Comparison of ENCODE assay signal across 15 cellular contexts in genomic region chr15:101458908-101459578, GRCh38. TPM values are rescaled to one million over a fixed set of nuclear protein-coding genes. Genes with fewer than 3 reads are reported as not detected.
DNase-seq lines count a peak whose midpoint lies in the region; ATAC-seq and TF ChIP-seq lines count a peak whose summit lies in the region.
"Had no signal": no experiment of that assay in that cellular context is flagged by ENCODE, and none has a peak within 500 bp of the region (broad histone marks: within the 10 kb centered on the region; RNA-seq: fewer than 3 reads in every experiment).

No MANE protein-coding gene starts in this region.

- H3K4me1 Mint-ChIP-seq in activated CD8-positive, alpha-beta memory T cell treated with anti-CD3 and anti-CD28 coated beads, Interleukin-2, amount 10 ng/mL, durations not matched to agents 7 days and 5 days: peaks cover 20% of the 10 kb centered on the region
- peaks cover 28% of the 10 kb centered on the region for H3K4me1 Mint-ChIP-seq in nephron progenitor cell
- H3K4me1 Mint-ChIP-seq: IgD-negative memory B cell, immature natural killer cell had no signal

- no peaks in the 10 kb centered on the region for H3K27me3 ChIP-seq in heart right ventricle
- no peaks in the 10 kb centered on the region for H3K27me3 ChIP-seq in upper lobe of left lung
- H3K27me3 ChIP-seq in Karpas-422 (ENCODE audit: low read length): no peaks in the 10 kb centered on the region

- H3K4me3 Mint-ChIP-seq in activated CD8-positive, alpha-beta memory T cell treated with anti-CD3 and anti-CD28 coated beads, Interleukin-2, amount 10 ng/mL, durations not matched to agents 7 days and 5 days: no peak overlapping the region
- peak overlapping the region; percentile 25 for H3K4me3 Mint-ChIP-seq in nephron progenitor cell
- H3K4me3 Mint-ChIP-seq: IgD-negative memory B cell, immature natural killer cell had no signal

- H3K9me3 ChIP-seq in heart right ventricle: no peaks in the 10 kb centered on the region
- no peaks in the 10 kb centered on the region for H3K9me3 ChIP-seq in upper lobe of left lung
- H3K9me3 ChIP-seq in Karpas-422 (ENCODE audit: low read length): no peaks in the 10 kb centered on the region
- H3K9me3 ChIP-seq: A549 had no signal

- 56 to 57% methylated on average over 16 of the region's 16 CpGs for WGBS in heart right ventricle, 2 donors
- 53 to 57% methylated on average over 15 to 16 of the region's 16 CpGs for WGBS in upper lobe of left lung, 2 donors

- peak in 1 of 4 donors; percentile 14 for TF ChIP-seq EP300 in upper lobe of left lung (IDR thresholded peaks at IDR 0.05)

- H3K4me1 ChIP-seq in heart right ventricle (peaks cover 7 to 38% (median 24%) of the 10 kb centered on the region in 9 donors), upper lobe of left lung (peaks cover 13 to 32% (median 18%) of the 10 kb centered on the region in 4 donors), Karpas-422 (ENCODE audit: low read length) (no peaks in the 10 kb centered on the region)

- H3K36me3 ChIP-seq in heart right ventricle (no peaks in the 10 kb centered on the region), upper lobe of left lung (no peaks in the 10 kb centered on the region), Karpas-422 (ENCODE audit: insufficient read depth, low read length) (no peaks in the 10 kb centered on the region)

- intact Hi-C loops in heart right ventricle (cut with DNase I): no loop called here

- TF ChIP-seq CTCF in heart right ventricle (IDR thresholded peaks at IDR 0.05) (no peak), nephron progenitor cell (IDR thresholded peaks at IDR 0.05) (no peak), upper lobe of left lung (IDR thresholded peaks at IDR 0.05) (no peak)

- DNase-seq in activated CD8-positive, alpha-beta memory T cell treated with anti-CD3 and anti-CD28 coated beads, Interleukin-2, amount 50 U/mL, for 48 hours: peak; percentile 22
- DNase-seq in activated CD8-positive, alpha-beta memory T cell treated with anti-CD3 and anti-CD28 coated beads, Interleukin-2, amount 10 ng/mL, durations not matched to agents 7 days and 5 days: no peak
- no peak for DNase-seq in heart right ventricle
- no peak for DNase-seq in nephron progenitor cell
- no peak for DNase-seq in upper lobe of left lung
- no peak for DNase-seq in DMS79 treated with DMSO at 0.1 percent for 48 hours (lab: John Stamatoyannopoulos, UW)
- DNase-seq in stimulated activated CD4-positive, alpha-beta T cell treated with anti-CD3 and anti-CD28 coated beads, Interleukin-2, amount 100 ng/mL, for 24 hours: no peak
- DNase-seq in Karpas-422: no peak
- DNase-seq: activated CD4-positive, alpha-beta T cell treated with anti-CD3 and anti-CD28 coated beads, Interleukin-2, amount 50 U/mL, for 48 hours; immature natural killer cell; SIG-M5; stimulated activated CD4-positive, alpha-beta T cell treated with anti-CD3 and anti-CD28 coated beads, Interleukin-4, amount 100 ng/mL, for 24 hours had no signal

- H3K27me3 Mint-ChIP-seq in activated CD8-positive, alpha-beta memory T cell treated with anti-CD3 and anti-CD28 coated beads, Interleukin-2, amount 10 ng/mL, durations not matched to agents 7 days and 5 days: peaks cover 6% of the 10 kb centered on the region
- peaks cover 4% of the 10 kb centered on the region for H3K27me3 Mint-ChIP-seq in nephron progenitor cell (ENCODE audit: low read depth, poor library complexity)

- H3K9ac ChIP-seq in Karpas-422 (ENCODE audit: low read length): no peak overlapping the region

- H3K27ac Mint-ChIP-seq in activated CD8-positive, alpha-beta memory T cell treated with anti-CD3 and anti-CD28 coated beads, Interleukin-2, amount 10 ng/mL, durations not matched to agents 7 days and 5 days: no peak overlapping the region
- H3K27ac Mint-ChIP-seq in nephron progenitor cell: no peak overlapping the region
- H3K27ac Mint-ChIP-seq: activated T-helper 2 cell treated with anti-CD3 and anti-CD28 coated beads, Interferon-gamma antibody, Interleukin-2, Interleukin-4, amounts not matched to agents 10 μg/mL and 5 μg/mL and 100 μg/mL, durations not matched to agents 14 hours and 24 hours and 36 hours; IgD-negative memory B cell; immature natural killer cell had no signal

- H3K4me3 ChIP-seq in heart right ventricle (no peak overlapping the region), upper lobe of left lung (no peak overlapping the region), Karpas-422 (ENCODE audit: low read length) (no peak overlapping the region)
- H3K4me3 ChIP-seq: A549 had no signal

- H3K9me3 Mint-ChIP-seq in activated CD8-positive, alpha-beta memory T cell treated with anti-CD3 and anti-CD28 coated beads, Interleukin-2, amount 10 ng/mL, durations not matched to agents 7 days and 5 days (ENCODE audit: low read depth): no peaks in the 10 kb centered on the region
- H3K9me3 Mint-ChIP-seq in nephron progenitor cell: no peaks in the 10 kb centered on the region
- H3K9me3 Mint-ChIP-seq: activated T-helper 2 cell treated with anti-CD3 and anti-CD28 coated beads, Interferon-gamma antibody, Interleukin-2, Interleukin-4, amounts not matched to agents 10 μg/mL and 5 μg/mL and 100 μg/mL, durations not matched to agents 14 hours and 24 hours and 36 hours had no signal

- peaks cover 4% of the 10 kb centered on the region for H3K36me3 Mint-ChIP-seq in activated CD8-positive, alpha-beta memory T cell treated with anti-CD3 and anti-CD28 coated beads, Interleukin-2, amount 10 ng/mL, durations not matched to agents 7 days and 5 days
- H3K36me3 Mint-ChIP-seq in nephron progenitor cell (ENCODE audit: low read depth): no peaks in the 10 kb centered on the region
- H3K36me3 Mint-ChIP-seq: IgD-negative memory B cell had no signal

- no peak for TF ChIP-seq POLR2A in upper lobe of left lung (IDR thresholded peaks at IDR 0.05)

- no peaks in the 10 kb centered on the region for H3K9me2 ChIP-seq in Karpas-422 (replicated peaks; ENCODE audit: insufficient read depth, low read length)

- no peaks in the 10 kb centered on the region for H4K20me1 ChIP-seq in Karpas-422 (ENCODE audit: insufficient read depth, low read depth, low read length)

- H3K4me2 ChIP-seq in Karpas-422 (ENCODE audit: low read depth, low read length, poor library complexity, severe bottlenecking): no peak overlapping the region
- H3K4me2 ChIP-seq: A549 had no signal

- peak overlapping the region in 9 of 10 donors; percentile 28 to 76 (median 55) for H3K27ac ChIP-seq in heart right ventricle
- H3K27ac ChIP-seq in upper lobe of left lung: peak overlapping the region in 3 of 4 donors; percentile 57 to 67 (median 61)
- no peak overlapping the region for H3K27ac ChIP-seq in Karpas-422 (ENCODE audit: low read length)
- H3K27ac ChIP-seq: A549 had no signal

- CTCF ChIA-PET in activated CD8-positive, alpha-beta memory T cell treated with anti-CD3 and anti-CD28 coated beads, Interleukin-2, amount 10 ng/mL, durations not matched to agents 7 days and 5 days (lab: Charles Lee): no interaction called here

- H3K79me2 ChIP-seq in Karpas-422 (ENCODE audit: low read length): no peaks in the 10 kb centered on the region

- no peak for ATAC-seq in activated CD8-positive, alpha-beta memory T cell treated with anti-CD3 and anti-CD28 coated beads, Interleukin-2, amount 10 ng/mL, durations not matched to agents 7 days and 5 days
- peak; percentile 55 to 81 (median 70) for ATAC-seq in heart right ventricle
- peak; percentile 31 to 57 for ATAC-seq in upper lobe of left lung (ENCODE audit: low FRiP score in 2 of 2)

- H2AFZ ChIP-seq in Karpas-422 (ENCODE audit: low read length): no peak overlapping the region

RNA-seq across cellular contexts. Expression of gene PCSK6, which starts 30.5 kb away (rescaled TPM):
- 1 to 10 TPM in 1 of 2 experiments, under 1 TPM in 1; 0.44 to 1.5 TPM for total RNA-seq in activated CD8-positive, alpha-beta memory T cell treated with anti-CD3 and anti-CD28 coated beads, Interleukin-2, amount 10 ng/mL, durations not matched to agents 7 days and 5 days
- total RNA-seq in heart right ventricle (10 to 100 TPM; 12.9 to 34.0 (median 24.7) TPM), upper lobe of left lung (10 to 100 TPM in 1 of 6 donors, 1 to 10 TPM in 5; 3.1 to 24.4 (median 5.5) TPM)
- polyA plus RNA-seq in heart right ventricle: 10 to 100 TPM in 1 of 2 donors, 1 to 10 TPM in 1; 4.6 to 10.3 TPM
- total RNA-seq in Karpas-422 (2014; rRNA removed; shearing (Covaris generic); ENCODE audit: low replicate concordance): 0.19 TPM in 1 of 2 replicates, not detected in the other
